ENCODE assay signal across 16 cellular contexts in the genomic region with DNA sequence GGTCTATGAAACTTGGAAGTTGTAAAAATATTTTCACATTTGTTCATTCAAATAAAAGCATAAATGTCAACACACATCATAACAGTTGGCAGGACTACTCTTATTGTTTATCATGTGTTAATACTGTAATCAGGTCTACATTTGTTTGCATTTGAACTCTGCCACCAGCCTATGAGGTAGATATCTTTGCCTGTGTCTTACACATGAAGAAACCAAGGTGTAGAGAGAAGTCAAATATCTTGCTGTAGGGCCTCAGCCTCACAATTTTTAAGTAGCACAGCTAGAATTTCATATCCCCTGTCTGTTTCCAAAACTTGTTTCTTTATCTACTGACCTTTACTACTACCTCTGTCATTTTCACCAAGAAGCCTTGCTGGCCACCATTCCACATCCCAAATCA.
DNase-seq lines count a peak whose midpoint lies in the region; ATAC-seq and TF ChIP-seq lines count a peak whose summit lies in the region.
"Had no signal": no experiment of that assay in that cellular context is flagged by ENCODE, and none has a peak within 500 bp of the region (broad histone marks: within the 10 kb centered on the region; RNA-seq: fewer than 3 reads in every experiment).

No MANE protein-coding gene starts in this region.

- H3K4me1 Mint-ChIP-seq in nephron: peaks cover 5% of the 10 kb centered on the region
- H3K4me1 Mint-ChIP-seq: CD4-positive, alpha-beta memory T cell had no signal

- H3K9me3 Mint-ChIP-seq in nephron: peaks cover 3% of the 10 kb centered on the region

- H3K36me3 ChIP-seq in PC-3 (ENCODE audit: low read depth, low read length) (no peaks in the 10 kb centered on the region), gastroesophageal sphincter (no peaks in the 10 kb centered on the region)

- TF ChIP-seq POLR2A in gastroesophageal sphincter (IDR thresholded peaks at IDR 0.05): no peak

- no peaks in the 10 kb centered on the region for H3K27me3 ChIP-seq in PC-3 (ENCODE audit: low read length)
- H3K27me3 ChIP-seq in gastroesophageal sphincter: no peaks in the 10 kb centered on the region

- H3K4me3 ChIP-seq in LNCaP clone FGC (ENCODE audit: low read depth, low read length) (no peak overlapping the region), PC-3 (ENCODE audit: low read length) (no peak overlapping the region), gastroesophageal sphincter (no peak overlapping the region)

- no peak overlapping the region for H2AFZ ChIP-seq in PC-3 (ENCODE audit: low read length)

- no peak overlapping the region for H3K27ac Mint-ChIP-seq in nephron
- H3K27ac Mint-ChIP-seq: CD4-positive, alpha-beta memory T cell had no signal

- no peak for TF ChIP-seq EP300 in gastroesophageal sphincter (IDR thresholded peaks at IDR 0.05)

- CTCF ChIA-PET in PC-3 (lab: Charles Lee): no interaction called here

- no peak overlapping the region for H3K9ac ChIP-seq in PC-3 (ENCODE audit: low read length)

- no peaks in the 10 kb centered on the region for H4K20me1 ChIP-seq in PC-3 (ENCODE audit: low read length)

- intact Hi-C loops in PC-3 (cut with micrococcal nuclease): no loop called here

- H3K4me1 ChIP-seq in PC-3 (ENCODE audit: insufficient read depth, low read length) (0 out of 2 replicates have a peak, but pooled peaks cover 4% of the 10 kb centered on the region), gastroesophageal sphincter (no peaks in the 10 kb centered on the region)

- no peak overlapping the region for H3K4me2 ChIP-seq in PC-3 (ENCODE audit: low read length)

- DNase-seq in LNCaP clone FGC (ENCODE audit: low read depth): peak; percentile 13
- peak; percentile 28 for DNase-seq in PC-3
- DNase-seq in hippocampal formation (lab: John Stamatoyannopoulos, UW): no peak
- DNase-seq in NCI-H82 treated with DMSO at 0.1 percent for 48 hours (lab: John Stamatoyannopoulos, UW; ENCODE audit: unreplicated experiment): no peak
- DNase-seq: C1 segment of cervical spinal cord, Calu3, COR-L47, DMS53, DMS79 treated with DMSO at 0.1 percent for 48 hours, GF-D8, GOT3, H7, HCEC 1CT had no signal

- BruUV-seq in PC-3 (replicated peaks; lab: Mats Ljungman, UMichigan): no TSS peak

- no peaks in the 10 kb centered on the region for H3K9me2 ChIP-seq in PC-3 (replicated peaks; ENCODE audit: low read length)

- no peaks in the 10 kb centered on the region for H3F3A ChIP-seq in PC-3 (ENCODE audit: low read length, unreplicated experiment)

- H3K36me3 Mint-ChIP-seq in nephron (ENCODE audit: low read depth): no peaks in the 10 kb centered on the region
- H3K36me3 Mint-ChIP-seq: CD4-positive, alpha-beta memory T cell had no signal

- peak; percentile 39; the same call in 1 of the 2 replicates for ATAC-seq in PC-3
- no peak for ATAC-seq in gastroesophageal sphincter

- no peak for TF ChIP-seq CTCF in LNCaP clone FGC (IDR thresholded peaks at IDR 0.05; ENCODE audit: control insufficient read depth, extremely low read depth, insufficient read depth)
- TF ChIP-seq CTCF in PC-3 (conservative IDR thresholded peaks at IDR 0.05; ENCODE audit: low read depth, low read length): no peak
- TF ChIP-seq CTCF in nephron (IDR thresholded peaks at IDR 0.05; ENCODE audit: unreplicated experiment in 3 of 3): no peak
- no peak for TF ChIP-seq CTCF in gastroesophageal sphincter (IDR thresholded peaks at IDR 0.05)

- no peaks in the 10 kb centered on the region for H3K9me3 ChIP-seq in PC-3 (ENCODE audit: low read length)
- H3K9me3 ChIP-seq in gastroesophageal sphincter: no peaks in the 10 kb centered on the region

- POLR2A ChIA-PET in PC-3 (lab: Charles Lee; ENCODE audit: unreplicated experiment): no interaction called here

- H3K79me2 ChIP-seq in PC-3 (ENCODE audit: low read length): no peaks in the 10 kb centered on the region

- peak overlapping the region; percentile 4 to 67 (median 39) for H3K4me3 Mint-ChIP-seq in nephron
- H3K4me3 Mint-ChIP-seq: CD4-positive, alpha-beta memory T cell had no signal

- peaks cover 6% of the 10 kb centered on the region for H3K27me3 Mint-ChIP-seq in nephron (ENCODE audit: low read depth)
- H3K27me3 Mint-ChIP-seq: CD4-positive, alpha-beta memory T cell had no signal

- no peak overlapping the region for H3K27ac ChIP-seq in PC-3 (ENCODE audit: low read length)
- H3K27ac ChIP-seq in gastroesophageal sphincter: no peak overlapping the region

Comparison
In these comparisons a context has a peak if more than half of its experiments do, and no peak if none do; other contexts are left out.
1. DNase-seq: peak in LNCaP clone FGC (single experiment) and PC-3 (single experiment); none in hippocampal formation (0 of 2) and NCI-H82 treated with DMSO at 0.1 percent for 48 hours (single experiment).